In the genomic region with DNA sequence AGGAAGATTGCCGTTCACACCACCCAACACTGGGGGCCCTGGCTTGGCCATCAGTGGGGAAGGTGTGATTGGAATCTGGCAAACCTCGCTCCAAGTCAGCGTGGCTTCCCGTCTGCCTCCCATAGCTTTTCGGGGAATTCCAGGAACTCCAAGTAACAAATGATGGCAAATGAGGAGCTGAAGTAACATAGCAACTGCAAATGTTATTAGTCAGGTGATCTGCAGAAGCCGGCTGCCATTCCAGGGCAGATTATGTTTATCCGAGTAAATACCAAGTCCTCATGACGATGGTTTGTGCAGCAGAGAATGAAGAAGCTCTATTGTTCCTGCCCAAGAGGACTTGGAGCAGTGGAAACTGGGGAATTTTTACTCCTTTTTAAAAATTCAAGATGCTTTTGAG, we compare ENCODE assay signal across 27 cellular contexts.
DNase-seq lines count a peak whose midpoint lies in the region; ATAC-seq, FAIRE-seq and TF ChIP-seq lines count a peak whose summit lies in the region.
"Had no signal": no experiment of that assay in that cellular context is flagged by ENCODE, and none has a peak within 500 bp of the region (broad histone marks: within the 10 kb centered on the region; RNA-seq: fewer than 3 reads in every experiment).

No MANE protein-coding gene starts in this region.

- peak overlapping the region; percentile 32 for H3K4me2 ChIP-seq in astrocyte (ENCODE audit: low read length)

- no peaks in the 10 kb centered on the region for H3K79me2 ChIP-seq in astrocyte (ENCODE audit: insufficient read depth, low read length)

- H3K36me3 ChIP-seq in astrocyte (ENCODE audit: insufficient read depth, low read length) (no peaks in the 10 kb centered on the region), mesodermal cell (ENCODE audit: control insufficient read depth, insufficient read depth, low read length) (no peaks in the 10 kb centered on the region)
- H3K36me3 ChIP-seq: adrenal gland, cardiac muscle cell, MG63, thoracic aorta had no signal

- no peaks in the 10 kb centered on the region for H3K36me3 Mint-ChIP-seq in astrocyte (ENCODE audit: low read depth, unreplicated experiment)
- H3K36me3 Mint-ChIP-seq in effector memory CD8-positive, alpha-beta T cell (ENCODE audit: insufficient read depth) = peaks cover 4% of the 10 kb centered on the region
- H3K36me3 Mint-ChIP-seq: activated CD4-positive, alpha-beta memory T cell treated with anti-CD3 and anti-CD28 coated beads for 36 hours; CD4-positive, CD25-positive, alpha-beta regulatory T cell; naive thymus-derived CD4-positive, alpha-beta T cell; stimulated activated memory B cell treated with anti-CD40 and anti-IgM and Interleukin-4, amounts not matched to agents 10 μg/mL and 1 μg/mL and 100 μg/mL, for 72 hours had no signal

- no peak overlapping the region for H2AFZ ChIP-seq in astrocyte (ENCODE audit: low read depth, low read length)

- peaks cover 23% of the 10 kb centered on the region for H3K27me3 Mint-ChIP-seq in astrocyte (ENCODE audit: low read depth, unreplicated experiment)
- peaks cover 22% of the 10 kb centered on the region in 2 donors for H3K27me3 Mint-ChIP-seq in effector memory CD8-positive, alpha-beta T cell

- H3K27me3 ChIP-seq in astrocyte (ENCODE audit: insufficient read depth, low read length) = peaks cover 9% of the 10 kb centered on the region
- H3K27me3 ChIP-seq: cardiac muscle cell, MG63 had no signal

- in situ Hi-C loops in KBM-7 (cut with MboI; ENCODE audit: low pct_unique_long_range_greater_than_20kb, low sequenced_read_pairs) = no loop called here

- peak overlapping the region; percentile 36 for H3K27ac Mint-ChIP-seq in astrocyte (ENCODE audit: unreplicated experiment)
- H3K27ac Mint-ChIP-seq in effector memory CD8-positive, alpha-beta T cell = no peak overlapping the region
- H3K27ac Mint-ChIP-seq: activated CD4-positive, alpha-beta memory T cell treated with anti-CD3 and anti-CD28 coated beads for 36 hours; CD4-positive, CD25-positive, alpha-beta regulatory T cell; naive thymus-derived CD4-positive, alpha-beta T cell; stimulated activated memory B cell treated with anti-CD40 and anti-IgM and Interleukin-4, amounts not matched to agents 10 μg/mL and 1 μg/mL and 100 μg/mL, for 72 hours; T-helper 2 cell treated with Interferon-gamma antibody and Interleukin-4, amounts not matched to agents 5 μg/mL and 100 μg/mL, for 36 hours had no signal

- no peaks in the 10 kb centered on the region for H4K20me1 ChIP-seq in astrocyte (ENCODE audit: insufficient read depth, low read length)

- TF ChIP-seq CTCF in astrocyte (IDR thresholded peaks at IDR 0.05; ENCODE audit: insufficient read depth, low read depth, low read length) = no peak

- H3K9me3 Mint-ChIP-seq in astrocyte (ENCODE audit: unreplicated experiment) = no peaks in the 10 kb centered on the region
- H3K9me3 Mint-ChIP-seq in effector memory CD8-positive, alpha-beta T cell = no peaks in the 10 kb centered on the region
- H3K9me3 Mint-ChIP-seq: activated CD4-positive, alpha-beta memory T cell treated with anti-CD3 and anti-CD28 coated beads for 36 hours; T-helper 2 cell treated with Interferon-gamma antibody and Interleukin-4, amounts not matched to agents 5 μg/mL and 100 μg/mL, for 36 hours had no signal

- 80 to 87% methylated on average over 7 of the region's 8 CpGs for WGBS in mesodermal cell (ENCODE audit: insufficient coverage in 2 of 2), 2 experiments

- H3K4me3 ChIP-seq in astrocyte (ENCODE audit: insufficient read depth, low read depth, low read length) (no peak overlapping the region), mesodermal cell (ENCODE audit: extremely low read depth, insufficient read depth, low read length, poor library complexity, severe bottlenecking) (no peak overlapping the region)
- H3K4me3 ChIP-seq: adrenal gland, cardiac muscle cell, MG63, SK-N-MC, thoracic aorta had no signal

- no peak for ATAC-seq in GM21528 (IDR thresholded peaks at IDR 0.05; ENCODE audit: low FRiP score, unreplicated experiment)
- no peak for ATAC-seq in effector memory CD8-positive, alpha-beta T cell (replicated peaks)
- ATAC-seq: naive thymus-derived CD4-positive, alpha-beta T cell; Panc1; sciatic nerve; stimulated activated memory B cell treated with anti-CD40 and anti-IgM and Interleukin-4, amounts not matched to agents 10 μg/mL and 1 μg/mL and 100 μg/mL, for 72 hours had no signal

- no peak overlapping the region for H3K27ac ChIP-seq in astrocyte (ENCODE audit: low read depth, low read length)
- peak overlapping the region; percentile 49 for H3K27ac ChIP-seq in mesodermal cell (ENCODE audit: low read depth, low read length, severe bottlenecking)
- H3K27ac ChIP-seq: adrenal gland, cardiac muscle cell, foreskin keratinocyte, SK-N-MC, thoracic aorta had no signal

- no peak for FAIRE-seq in astrocyte (lab: Jason Lieb, UNC)

- H3K9ac ChIP-seq in astrocyte (ENCODE audit: low read length) = no peak overlapping the region

- H3K4me1 ChIP-seq in astrocyte (ENCODE audit: insufficient read depth, low read length) = no peaks in the 10 kb centered on the region
- H3K4me1 ChIP-seq in mesodermal cell (ENCODE audit: control insufficient read depth, insufficient read depth, low read length, poor library complexity, severe bottlenecking) = peaks cover 22% of the 10 kb centered on the region
- H3K4me1 ChIP-seq: adrenal gland, foreskin keratinocyte had no signal

- peaks cover 13% of the 10 kb centered on the region for H3K4me1 Mint-ChIP-seq in astrocyte (ENCODE audit: low read depth, unreplicated experiment)
- peaks cover 0 to 1% of the 10 kb centered on the region in 2 donors for H3K4me1 Mint-ChIP-seq in effector memory CD8-positive, alpha-beta T cell (ENCODE audit: low read depth in 2 of 2)
- H3K4me1 Mint-ChIP-seq: CD4-positive, CD25-positive, alpha-beta regulatory T cell; naive thymus-derived CD4-positive, alpha-beta T cell; stimulated activated memory B cell treated with anti-CD40 and anti-IgM and Interleukin-4, amounts not matched to agents 10 μg/mL and 1 μg/mL and 100 μg/mL, for 72 hours had no signal

- DNase-seq in COLO668 (lab: John Stamatoyannopoulos, UW; ENCODE audit: unreplicated experiment) = peak; percentile 12
- peak; percentile 64 for DNase-seq in HT1080 (ENCODE audit: low read depth)
- DNase-seq in astrocyte (ENCODE audit: low read depth) = peak; percentile 12
- no peak for DNase-seq in stimulated activated CD4-positive, alpha-beta T cell treated with anti-CD3 and anti-CD28 coated beads, Interleukin-12 subunit alpha, Interleukin-12 subunit beta, amount 100 ng/mL, for 4 hours
- no peak for DNase-seq in effector memory CD8-positive, alpha-beta T cell
- no peak for DNase-seq in KBM-7
- DNase-seq: activated CD4-positive, alpha-beta memory T cell treated with anti-CD3 and anti-CD28 coated beads for 36 hours; activated T-cell treated with anti-CD3 and anti-CD28 coated beads for 4 hours; adrenal gland; CD4-positive, CD25-positive, alpha-beta regulatory T cell; DMS79 treated with DMSO at 0.1 percent for 48 hours; foreskin keratinocyte; islet precursor cell; MG63; naive thymus-derived CD4-positive, alpha-beta T cell; NCI-H1436 treated with DMSO at 0.1 percent for 48 hours; NCI-H2171 treated with DMSO at 0.1 percent for 48 hours; NCI-H774 had no signal

- H3K4me3 Mint-ChIP-seq in astrocyte (ENCODE audit: unreplicated experiment) = no peak overlapping the region
- no peak overlapping the region for H3K4me3 Mint-ChIP-seq in effector memory CD8-positive, alpha-beta T cell
- H3K4me3 Mint-ChIP-seq: activated CD4-positive, alpha-beta memory T cell treated with anti-CD3 and anti-CD28 coated beads for 36 hours; CD4-positive, CD25-positive, alpha-beta regulatory T cell; naive thymus-derived CD4-positive, alpha-beta T cell; stimulated activated memory B cell treated with anti-CD40 and anti-IgM and Interleukin-4, amounts not matched to agents 10 μg/mL and 1 μg/mL and 100 μg/mL, for 72 hours; T-helper 2 cell treated with Interferon-gamma antibody and Interleukin-4, amounts not matched to agents 5 μg/mL and 100 μg/mL, for 36 hours had no signal

- H3K9me3 ChIP-seq in astrocyte (ENCODE audit: insufficient read depth, low read depth, low read length) (no peaks in the 10 kb centered on the region), mesodermal cell (ENCODE audit: control insufficient read depth, low read length) (no peaks in the 10 kb centered on the region)
- H3K9me3 ChIP-seq: adrenal gland, MG63, thoracic aorta had no signal

Comparison
In these comparisons a context has a peak if more than half of its experiments do, and no peak if none do; other contexts are left out.
1. DNase-seq: peak in COLO668 (single experiment), HT1080 (single experiment) and astrocyte (single experiment); none in stimulated activated CD4-positive, alpha-beta T cell treated with anti-CD3 and anti-CD28 coated beads, Interleukin-12 subunit alpha, Interleukin-12 subunit beta, amount 100 ng/mL, for 4 hours (single experiment), effector memory CD8-positive, alpha-beta T cell (0 of 3) and KBM-7 (single experiment).